In the genomic region with DNA sequence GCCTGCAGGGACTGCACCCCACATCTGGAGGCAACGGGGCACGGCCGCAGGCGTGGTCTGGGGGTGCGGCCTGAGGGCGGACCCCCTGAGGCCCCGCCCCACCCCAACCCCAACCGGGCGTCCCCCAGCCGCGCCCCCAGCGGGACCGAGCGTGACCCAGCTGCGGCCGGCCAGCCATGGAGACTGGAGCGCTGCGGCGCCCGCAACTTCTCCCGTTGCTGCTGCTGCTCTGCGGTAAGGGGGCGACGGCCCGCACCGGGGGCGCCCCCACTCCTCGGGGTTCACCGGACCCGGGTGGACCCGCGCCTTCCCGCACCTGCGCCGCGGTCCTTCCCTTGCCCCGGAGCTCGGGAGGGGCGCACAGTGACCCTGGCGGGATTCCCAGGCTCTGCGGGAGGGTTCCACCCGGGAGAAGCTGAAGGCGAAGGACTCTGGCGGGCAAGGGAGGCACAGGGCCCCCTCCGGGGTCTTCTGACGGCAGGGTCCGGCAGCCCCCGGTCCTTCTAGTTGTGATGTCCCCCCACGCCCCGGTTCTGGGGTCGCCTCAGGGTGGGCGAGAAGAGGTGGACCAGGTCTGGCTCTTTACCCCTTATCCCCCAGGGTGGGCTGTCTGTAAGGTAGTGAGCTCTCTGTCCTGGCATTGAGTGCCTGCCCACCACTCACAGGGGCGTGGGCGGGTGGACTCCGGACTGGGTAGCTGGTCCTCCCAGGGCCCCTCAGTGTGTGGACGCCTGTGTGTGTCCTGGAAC, we compare ENCODE assay signal across 11 cellular contexts. TPM values are rescaled to one million over a fixed set of nuclear protein-coding genes. Genes with fewer than 3 reads are reported as not detected.
A peak's percentile ranks its signal among the peaks of the same experiment; 100 is the strongest.
DNase-seq lines count a peak whose midpoint lies in the region; ATAC-seq and TF ChIP-seq lines count a peak whose summit lies in the region.
"Had no signal": no experiment of that assay in that cellular context is flagged by ENCODE, and none has a peak within 500 bp of the region (broad histone marks: within the 10 kb centered on the region; RNA-seq: fewer than 3 reads in every experiment).

A gene with protein sequence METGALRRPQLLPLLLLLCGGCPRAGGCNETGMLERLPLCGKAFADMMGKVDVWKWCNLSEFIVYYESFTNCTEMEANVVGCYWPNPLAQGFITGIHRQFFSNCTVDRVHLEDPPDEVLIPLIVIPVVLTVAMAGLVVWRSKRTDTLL (plus strand): TSS at position 139 of the 749 bp plus-strand sequence. CDS start 38 bp downstream, at position 177.

- intact Hi-C loops in ascending aorta (cut with DNase I): no loop called here

- H3K4me3 Mint-ChIP-seq in CD8-positive, alpha-beta memory T cell: peak within 1 kb of the TSS in 5 of 7 donors; percentile 3 to 52 (median 45)

- no peak for ATAC-seq in GM19395 (IDR thresholded peaks at IDR 0.05; ENCODE audit: unreplicated experiment)

- H3K9ac ChIP-seq in iPS-18a (ENCODE audit: low read length): no peak within 1 kb of the TSS

- H3K27ac ChIP-seq in CD8-positive, alpha-beta memory T cell (ENCODE audit: low read depth, low read length): no peak within 1 kb of the TSS
- peak within 1 kb of the TSS in 1 of 2 donors; percentile 40 for H3K27ac ChIP-seq in ascending aorta
- H3K27ac ChIP-seq in iPS-18a (ENCODE audit: low read length): no peak within 1 kb of the TSS

- no peaks in the 10 kb centered on the region for H3K4me1 ChIP-seq in CD8-positive, alpha-beta memory T cell (ENCODE audit: insufficient read depth, low read length)
- peaks cover 0 to 5% of the 10 kb centered on the region in 2 donors for H3K4me1 ChIP-seq in ascending aorta
- no peaks in the 10 kb centered on the region for H3K4me1 ChIP-seq in iPS-18a (ENCODE audit: control insufficient read depth, low read depth, low read length)

- CTCF ChIA-PET in CD8-positive, alpha-beta memory T cell (lab: Charles Lee): interaction anchor here (0.9 to 1.6 kb wide), 3 partner anchors 102 to 696 kb away, joined by 3 to 6 read pairs (median 5); no protein-coding TSS in a partner anchor

- H3K9me3 ChIP-seq in CD8-positive, alpha-beta memory T cell (ENCODE audit: low read length): no peaks in the 10 kb centered on the region
- H3K9me3 ChIP-seq in ascending aorta (no peaks in the 10 kb centered on the region), iPS-18a (ENCODE audit: control insufficient read depth, low read depth, low read length) (no peaks in the 10 kb centered on the region), MG63 (no peaks in the 10 kb centered on the region)

- peaks cover 2 to 6% (median 6%) of the 10 kb centered on the region in 3 donors for H3K4me1 Mint-ChIP-seq in CD8-positive, alpha-beta memory T cell

- DNase-seq in CD8-positive, alpha-beta memory T cell: peak in 1 of 5 donors; percentile 32
- no peak for DNase-seq in ascending aorta (ENCODE audit: low spot score in 2 of 2)
- DNase-seq in retina: peak; percentile 52
- no peak for DNase-seq in MG63
- no peak for DNase-seq in stimulated activated CD4-positive, alpha-beta T cell treated with anti-CD3 and anti-CD28 coated beads, Interleukin-2, amount 100 ng/mL, for 48 hours
- no peak for DNase-seq in midbrain (lab: John Stamatoyannopoulos, UW)
- DNase-seq: GOT3, NCI-H1930 had no signal

- H3K36me3 ChIP-seq in CD8-positive, alpha-beta memory T cell (ENCODE audit: insufficient read depth, low read length): no peaks in the 10 kb centered on the region
- H3K36me3 ChIP-seq in ascending aorta (no peaks in the 10 kb centered on the region), iPS-18a (ENCODE audit: control insufficient read depth, low read depth, low read length) (no peaks in the 10 kb centered on the region), MG63 (no peaks in the 10 kb centered on the region)

- H3K36me3 Mint-ChIP-seq in CD8-positive, alpha-beta memory T cell: peaks cover 0 to 4% (median 0%) of the 10 kb centered on the region in 3 donors

- H3K4me3 ChIP-seq in CD8-positive, alpha-beta memory T cell (ENCODE audit: low read length): no peak within 1 kb of the TSS
- peak within 1 kb of the TSS; percentile 23 to 33 for H3K4me3 ChIP-seq in ascending aorta
- peak within 1 kb of the TSS; percentile 55 for H3K4me3 ChIP-seq in iPS-18a (ENCODE audit: low read length)
- H3K4me3 ChIP-seq in MG63: no peak within 1 kb of the TSS

- TF ChIP-seq CTCF in ascending aorta (IDR thresholded peaks at IDR 0.05): no peak

- H3K27ac Mint-ChIP-seq in CD8-positive, alpha-beta memory T cell: peak within 1 kb of the TSS in 1 of 8 donors; percentile 44

- POLR2A ChIA-PET in CD8-positive, alpha-beta memory T cell (lab: Charles Lee): no interaction called here

- H3K27me3 Mint-ChIP-seq in CD8-positive, alpha-beta memory T cell: peaks cover 23 to 38% of the 10 kb centered on the region in 2 donors

- H3K9me3 Mint-ChIP-seq in CD8-positive, alpha-beta memory T cell: no peaks in the 10 kb centered on the region

- H3K27me3 ChIP-seq in CD8-positive, alpha-beta memory T cell (ENCODE audit: insufficient read depth, low read length, poor library complexity, severe bottlenecking): peaks cover 11% of the 10 kb centered on the region
- H3K27me3 ChIP-seq in ascending aorta (no peaks in the 10 kb centered on the region), iPS-18a (ENCODE audit: control insufficient read depth, insufficient read depth, low read length) (peaks cover 28% of the 10 kb centered on the region), MG63 (no peaks in the 10 kb centered on the region)

RNA-seq across cellular contexts. Expression of the gene that starts here (rescaled TPM):
- not detected for total RNA-seq in CD8-positive, alpha-beta memory T cell
- not detected for polyA plus RNA-seq in CD8-positive, alpha-beta memory T cell
- 586 TPM for total RNA-seq in ascending aorta
- total RNA-seq in MG63 (2014; rRNA removed; shearing (Covaris generic); ENCODE audit: low replicate concordance): not detected in 2 replicates
- total RNA-seq: astrocyte had no signal

Comparison
In these comparisons a context has a peak if more than half of its experiments do, and no peak if none do; other contexts are left out.
1. RNA of the gene that starts here (total RNA-seq): 586 TPM in ascending aorta (single experiment); not detected in CD8-positive, alpha-beta memory T cell and not detected in MG63; every median in the first group is over 100 times any median in the second.
2. H3K4me3 ChIP-seq: peak in ascending aorta (2 of 2) and iPS-18a (single experiment); none in CD8-positive, alpha-beta memory T cell (single experiment) and MG63 (single experiment).